In the genomic region with DNA sequence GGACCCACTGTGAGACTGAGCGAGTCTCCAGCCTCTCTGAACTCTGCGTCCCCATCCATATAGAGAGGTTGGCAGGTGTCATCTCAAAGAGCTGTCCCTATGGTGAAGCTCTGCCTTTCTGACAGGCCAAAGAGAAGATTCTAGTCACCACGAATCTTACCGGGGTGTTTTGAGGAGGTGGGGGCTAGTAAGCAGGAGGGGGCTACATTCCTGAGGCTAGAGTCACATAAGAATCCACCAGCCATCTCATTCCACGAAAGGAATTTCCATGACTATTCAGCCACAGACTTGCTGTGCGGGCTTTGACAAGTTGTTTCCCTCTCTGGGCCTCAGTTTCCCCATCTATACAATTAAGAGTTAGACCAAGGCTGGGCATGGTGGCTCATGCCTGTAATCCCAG, we compare ENCODE assay signal across 8 cellular contexts. TPM values are rescaled to one million over a fixed set of nuclear protein-coding genes. Genes with fewer than 3 reads are reported as not detected.
A peak's percentile ranks its signal among the peaks of the same experiment; 100 is the strongest.
DNase-seq lines count a peak whose midpoint lies in the region; ATAC-seq and TF ChIP-seq lines count a peak whose summit lies in the region.

No MANE protein-coding gene starts in this region.

- H3K9me3 ChIP-seq in breast epithelium (no peaks in the 10 kb centered on the region), right lobe of liver (no peaks in the 10 kb centered on the region)
- no peaks in the 10 kb centered on the region for H3K9me3 ChIP-seq in effector memory CD4-positive, alpha-beta T cell (ENCODE audit: control insufficient read depth, low read length)

- DNase-seq in H4 (ENCODE audit: low spot score), result peak; percentile 56
- no peak for DNase-seq in breast epithelium (ENCODE audit: low spot score in 2 of 2)
- no peak for DNase-seq in right lobe of liver
- DNase-seq in substantia nigra (lab: John Stamatoyannopoulos, UW), result no peak
- no peak for DNase-seq in NCI-H1417 treated with DMSO at 0.1 percent for 48 hours (lab: John Stamatoyannopoulos, UW)
- DNase-seq in pons (ENCODE audit: low spot score), result no peak
- DNase-seq in inferior parietal cortex (ENCODE audit: extremely low spot score), result no peak
- no peak for DNase-seq in effector memory CD4-positive, alpha-beta T cell

- no peak for TF ChIP-seq POLR2A in breast epithelium (IDR thresholded peaks at IDR 0.05)
- TF ChIP-seq POLR2A in right lobe of liver (IDR thresholded peaks at IDR 0.05), result no peak

- TF ChIP-seq CTCF in breast epithelium (IDR thresholded peaks at IDR 0.05), result no peak
- no peak for TF ChIP-seq CTCF in right lobe of liver (IDR thresholded peaks at IDR 0.05)

- H3K4me1 ChIP-seq in breast epithelium (peaks cover 11 to 15% of the 10 kb centered on the region in 2 donors), right lobe of liver (peaks cover 0 to 69% (median 32%) of the 10 kb centered on the region in 4 donors)
- H3K4me1 ChIP-seq in effector memory CD4-positive, alpha-beta T cell (ENCODE audit: control insufficient read depth, insufficient read depth, low read length, poor library complexity, severe bottlenecking), result no peaks in the 10 kb centered on the region

- no peak for ATAC-seq in right lobe of liver

- no peaks in the 10 kb centered on the region for H3K27me3 ChIP-seq in breast epithelium
- no peaks in the 10 kb centered on the region for H3K27me3 ChIP-seq in right lobe of liver
- no peaks in the 10 kb centered on the region for H3K27me3 ChIP-seq in effector memory CD4-positive, alpha-beta T cell (replicated peaks; ENCODE audit: control insufficient read depth, insufficient read depth, low read length, poor library complexity, severe bottlenecking)

- no CpG with 5 or more reads among the region's 6 CpGs for WGBS in right lobe of liver (ENCODE audit: insufficient coverage, low coverage, low lambda C conversion rate, missing lambda C conversion rate)

- H3K36me3 ChIP-seq in breast epithelium (no peaks in the 10 kb centered on the region), right lobe of liver (no peaks in the 10 kb centered on the region)
- no peaks in the 10 kb centered on the region for H3K36me3 ChIP-seq in effector memory CD4-positive, alpha-beta T cell (ENCODE audit: control insufficient read depth, insufficient read depth, low read length)

- H3K27ac ChIP-seq in breast epithelium (peak overlapping the region; percentile 73 to 86), right lobe of liver (peak overlapping the region; percentile 81 to 98 (median 93)), substantia nigra (ENCODE audit: low read depth, low read length, poor library complexity, severe bottlenecking) (peak overlapping the region; percentile 18)
- no peak overlapping the region for H3K27ac ChIP-seq in effector memory CD4-positive, alpha-beta T cell (ENCODE audit: insufficient read depth, low read length, poor library complexity, severe bottlenecking)

- intact Hi-C loops in breast epithelium (cut with DNase I; ENCODE audit: low total_unique reads) (no loop called here), right lobe of liver (cut with DNase I) (loop anchor here in 1 of 2 donors (10.0 kb wide), 1 partner anchor 75 kb away; no protein-coding TSS in a partner anchor)

- H3K4me3 ChIP-seq in breast epithelium (peak overlapping the region in 1 of 3 donors; percentile 49), right lobe of liver (no peak overlapping the region)
- no peak overlapping the region for H3K4me3 ChIP-seq in effector memory CD4-positive, alpha-beta T cell (ENCODE audit: insufficient read depth, low read depth, low read length, poor library complexity, severe bottlenecking)

RNA-seq across cellular contexts. Expression of a gene that starts 16.3 kb away (rescaled TPM):
- total RNA-seq in H4 (2014; rRNA removed; shearing (Covaris generic)), result 21.6 and 30.1 TPM in 2 replicates
- total RNA-seq in breast epithelium, result 100 to 1,000 TPM in 2 of 3 donors, 10 to 100 TPM in 1; 53.7 to 243 (median 146) TPM
- 10 to 100 TPM in 2 of 6 experiments, 1 to 10 TPM in 4; 6.8 to 19.5 (median 9.4) TPM for total RNA-seq in right lobe of liver

RNA-seq across cellular contexts. Expression of a gene that starts 27.2 kb away (rescaled TPM):
- total RNA-seq in H4 (2014; rRNA removed; shearing (Covaris generic)), result not detected in 2 replicates
- total RNA-seq in breast epithelium (1 to 10 TPM in 1 of 3 donors, not detected in 2; 1.3 TPM), right lobe of liver (not detected)

RNA-seq across cellular contexts. Expression of a gene that starts 50.5 kb away (rescaled TPM):
- total RNA-seq in H4 (2014; rRNA removed; shearing (Covaris generic)), result not detected in 2 replicates
- total RNA-seq in breast epithelium (under 1 TPM in 2 of 3 donors, not detected in 1; 0.15 to 0.16 TPM), right lobe of liver (not detected)

RNA-seq across cellular contexts. Expression of a gene that starts 53.0 kb away (rescaled TPM):
- total RNA-seq in H4 (2014; rRNA removed; shearing (Covaris generic)), result 0.02 TPM in 1 of 2 replicates, not detected in the other
- 10 to 100 TPM; 11.5 to 79.0 (median 24.1) TPM for total RNA-seq in breast epithelium
- 10 to 100 TPM; 13.0 to 45.1 (median 16.3) TPM for total RNA-seq in right lobe of liver
